ENCODE assay signal across 30 cellular contexts in the genomic region with DNA sequence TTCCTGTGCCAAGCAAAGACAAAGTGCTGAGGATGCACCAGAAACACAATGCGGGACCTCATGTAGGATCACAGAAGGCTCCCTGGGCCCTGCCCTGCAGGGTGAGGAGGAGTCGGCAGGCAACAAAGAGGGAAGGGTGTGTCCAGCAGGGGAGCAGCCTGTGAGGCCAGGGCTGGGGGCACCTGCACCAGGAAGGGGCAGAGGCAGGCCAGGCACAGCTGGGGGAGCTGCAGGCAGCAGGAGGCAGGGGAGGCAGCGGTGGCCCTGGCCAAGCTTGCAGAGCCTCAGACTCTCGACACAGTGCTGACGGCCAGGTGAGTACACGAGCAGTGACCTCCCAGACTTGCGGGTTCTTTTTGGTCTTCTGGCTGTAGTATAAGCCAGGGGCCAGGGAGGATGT.
"Had no signal": no experiment of that assay in that cellular context is flagged by ENCODE, and none has a peak within 500 bp of the region (broad histone marks: within the 10 kb centered on the region; RNA-seq: fewer than 3 reads in every experiment).

No MANE protein-coding gene starts in this region.

- ATAC-seq: activated CD8-positive, alpha-beta memory T cell treated with anti-CD3 and anti-CD28 coated beads, Interleukin-2, amount 10 ng/mL, durations not matched to agents 7 days and 5 days; activated CD8-positive, alpha-beta T cell treated with anti-CD3 and anti-CD28 coated beads, Interleukin-2, amount 10 ng/mL, durations not matched to agents 7 days and 5 days; activated naive CD4-positive, alpha-beta T cell treated with anti-CD3 and anti-CD28 coated beads, Interleukin-2, amount 50 U/mL, for 72 hours; activated naive CD8-positive, alpha-beta T cell treated with anti-CD3 and anti-CD28 coated beads, Interleukin-2, amount 50 U/mL, for 24 hours; Panc1; Right ventricle myocardium inferior; WTC11 had no signal

- H3K4me1 ChIP-seq: SJCRH30 had no signal

- H3K9me3 ChIP-seq: SJCRH30, SK-N-SH had no signal

- H3K27me3 ChIP-seq: brain microvascular endothelial cell, cardiac muscle cell, SJCRH30 had no signal

- H3K4me3 Mint-ChIP-seq: activated CD8-positive, alpha-beta memory T cell treated with anti-CD3 and anti-CD28 coated beads, Interleukin-2, amount 10 ng/mL, durations not matched to agents 7 days and 5 days; activated CD8-positive, alpha-beta T cell treated with anti-CD3 and anti-CD28 coated beads, Interleukin-2, amount 10 ng/mL, durations not matched to agents 7 days and 5 days; activated naive CD8-positive, alpha-beta T cell treated with anti-CD3 and anti-CD28 coated beads, Interleukin-2, amount 50 U/mL, for 24 hours; activated T-cell treated with anti-CD3 and anti-CD28 coated beads, Interleukin-2, amount 50 U/mL, for 24 hours; activated T-helper 1 cell treated with anti-CD3 and anti-CD28 coated beads, Interleukin-12 subunit alpha, Interleukin-12 subunit beta, Interleukin-2, Interleukin-4 antibody, amounts not matched to agents 30 ng/mL and 10 ng/mL and 1 ng/mL, durations not matched to agents 14 hours and 24 hours and 36 hours; WTC11 had no signal

- H3K27ac ChIP-seq: brain microvascular endothelial cell, cardiac muscle cell, SJCRH30 had no signal

- DNase-seq: activated CD4-positive, alpha-beta T cell treated with anti-CD3 and anti-CD28 coated beads for 48 hours; activated CD4-positive, alpha-beta T cell treated with anti-CD3 and anti-CD28 coated beads, Interleukin-2, amount 50 U/mL, for 4 hours; activated CD4-positive, CD25-positive, alpha-beta regulatory T cell treated with anti-CD3 and anti-CD28 coated beads, Interleukin-2, amount 50 U/mL, for 72 hours; activated CD8-positive, alpha-beta memory T cell treated with anti-CD3 and anti-CD28 coated beads, Interleukin-2, amount 10 ng/mL, durations not matched to agents 7 days and 5 days; activated CD8-positive, alpha-beta T cell treated with anti-CD3 and anti-CD28 coated beads, Interleukin-2, amount 10 ng/mL, durations not matched to agents 7 days and 5 days; activated effector memory CD4-positive, alpha-beta T cell treated with Interleukin-2 at 50 U/mL for 16 hours; activated naive CD4-positive, alpha-beta T cell treated with Interleukin-2 at 50 U/mL for 16 hours; activated naive CD8-positive, alpha-beta T cell treated with anti-CD3 and anti-CD28 coated beads, Interleukin-2, amount 50 U/mL, for 24 hours; activated T-cell treated with anti-CD3 and anti-CD28 coated beads, Interleukin-2, amount 50 U/mL, for 24 hours; amniotic stem cell; brain microvascular endothelial cell; Kasumi-1; KBM-7; NCI-H1105 treated with DMSO at 0.1 percent for 48 hours; NCI-H1436 treated with DMSO at 0.1 percent for 48 hours; NCI-H187; NCI-H2081; NCI-H510A treated with DMSO at 0.1 percent for 48 hours; NCI-H69; NK-92 treated with Interleukin-12 subunit alpha and Interleukin-12 subunit beta, amount 100 ng/mL, for 24 hours; OCI-M1; RPMI8226; SJCRH30; SK-N-SH had no signal

- H3K4me1 Mint-ChIP-seq: activated CD8-positive, alpha-beta memory T cell treated with anti-CD3 and anti-CD28 coated beads, Interleukin-2, amount 10 ng/mL, durations not matched to agents 7 days and 5 days; activated naive CD8-positive, alpha-beta T cell treated with anti-CD3 and anti-CD28 coated beads, Interleukin-2, amount 50 U/mL, for 24 hours had no signal

- H3K36me3 Mint-ChIP-seq: activated CD8-positive, alpha-beta memory T cell treated with anti-CD3 and anti-CD28 coated beads, Interleukin-2, amount 10 ng/mL, durations not matched to agents 7 days and 5 days; activated naive CD4-positive, alpha-beta T cell treated with anti-CD3 and anti-CD28 coated beads, Interleukin-2, amount 50 U/mL, for 72 hours; WTC11 had no signal

- H3K4me3 ChIP-seq: cardiac muscle cell, SJCRH30 had no signal

- H3K27ac Mint-ChIP-seq: activated CD8-positive, alpha-beta memory T cell treated with anti-CD3 and anti-CD28 coated beads, Interleukin-2, amount 10 ng/mL, durations not matched to agents 7 days and 5 days; activated CD8-positive, alpha-beta T cell treated with anti-CD3 and anti-CD28 coated beads, Interleukin-2, amount 10 ng/mL, durations not matched to agents 7 days and 5 days; activated naive CD4-positive, alpha-beta T cell treated with anti-CD3 and anti-CD28 coated beads, Interleukin-2, amount 50 U/mL, for 72 hours; activated naive CD8-positive, alpha-beta T cell treated with anti-CD3 and anti-CD28 coated beads, Interleukin-2, amount 50 U/mL, for 24 hours; activated T-cell treated with anti-CD3 and anti-CD28 coated beads, Interleukin-2, amount 50 U/mL, for 24 hours; activated T-helper 1 cell treated with anti-CD3 and anti-CD28 coated beads, Interleukin-12 subunit alpha, Interleukin-12 subunit beta, Interleukin-2, Interleukin-4 antibody, amounts not matched to agents 30 ng/mL and 10 ng/mL and 1 ng/mL, durations not matched to agents 14 hours and 24 hours and 36 hours; WTC11 had no signal

- H3K4me2 ChIP-seq: SK-N-SH had no signal

- H3K9ac ChIP-seq: SK-N-SH had no signal

- H3K9me3 Mint-ChIP-seq: activated naive CD4-positive, alpha-beta T cell treated with anti-CD3 and anti-CD28 coated beads, Interleukin-2, amount 50 U/mL, for 72 hours; activated naive CD8-positive, alpha-beta T cell treated with anti-CD3 and anti-CD28 coated beads, Interleukin-2, amount 50 U/mL, for 24 hours; activated T-cell treated with anti-CD3 and anti-CD28 coated beads, Interleukin-2, amount 50 U/mL, for 24 hours; activated T-helper 1 cell treated with anti-CD3 and anti-CD28 coated beads, Interleukin-12 subunit alpha, Interleukin-12 subunit beta, Interleukin-2, Interleukin-4 antibody, amounts not matched to agents 30 ng/mL and 10 ng/mL and 1 ng/mL, durations not matched to agents 14 hours and 24 hours and 36 hours; WTC11 had no signal

- H3K27me3 Mint-ChIP-seq: activated CD8-positive, alpha-beta memory T cell treated with anti-CD3 and anti-CD28 coated beads, Interleukin-2, amount 10 ng/mL, durations not matched to agents 7 days and 5 days; activated T-cell treated with anti-CD3 and anti-CD28 coated beads, Interleukin-2, amount 50 U/mL, for 24 hours had no signal
